Comparison of ENCODE assay signal across 8 cellular contexts in the genomic region with DNA sequence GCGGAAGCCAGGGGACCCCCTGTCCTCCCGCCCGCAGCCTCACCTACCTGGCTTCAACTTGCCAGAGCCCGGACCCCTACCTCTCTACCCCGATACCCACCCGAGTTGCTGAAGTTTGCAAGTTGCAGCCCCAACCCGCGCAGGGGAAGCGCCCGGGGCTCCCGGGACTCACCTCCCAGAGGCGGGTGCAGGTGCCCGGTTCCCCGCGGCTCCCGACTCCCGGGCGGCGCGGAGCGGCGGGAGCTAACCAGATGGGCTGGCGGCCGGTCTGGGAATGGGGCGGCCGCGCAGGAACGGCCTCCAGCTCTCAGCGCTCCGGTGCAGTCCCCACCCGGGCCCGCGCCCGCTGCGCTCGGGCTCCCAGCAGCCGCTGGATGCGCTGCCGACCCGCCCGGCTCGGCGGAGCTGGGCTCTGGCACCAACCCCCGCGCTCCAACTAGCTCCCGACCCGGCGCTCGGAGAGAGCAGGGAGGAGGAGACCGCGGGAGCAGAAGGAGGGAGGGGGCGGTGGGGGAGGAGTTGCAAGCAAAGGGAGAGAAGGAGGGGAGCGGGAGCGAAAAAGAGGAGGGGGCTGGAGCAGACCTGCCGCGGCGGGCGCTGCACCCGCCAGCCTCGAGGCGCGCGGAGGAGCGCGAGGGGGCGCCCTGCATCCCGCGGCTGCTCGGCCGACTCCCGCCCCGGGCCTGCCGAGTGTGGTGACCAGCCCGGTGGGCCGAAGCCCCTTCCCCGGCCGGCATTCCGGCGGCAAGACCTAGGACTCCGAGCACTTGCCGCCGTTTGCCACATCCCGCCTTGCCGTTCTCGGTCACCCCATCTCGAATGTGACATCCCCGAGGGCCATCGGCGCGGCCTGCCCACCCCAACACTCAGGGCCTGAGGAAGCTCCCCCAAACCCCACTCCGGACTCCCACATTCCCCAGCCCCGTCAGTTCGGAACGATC. TPM values are rescaled to one million over a fixed set of nuclear protein-coding genes. Genes with fewer than 3 reads are reported as not detected.
DNase-seq lines count a peak whose midpoint lies in the region; ATAC-seq and TF ChIP-seq lines count a peak whose summit lies in the region.

A gene with protein sequence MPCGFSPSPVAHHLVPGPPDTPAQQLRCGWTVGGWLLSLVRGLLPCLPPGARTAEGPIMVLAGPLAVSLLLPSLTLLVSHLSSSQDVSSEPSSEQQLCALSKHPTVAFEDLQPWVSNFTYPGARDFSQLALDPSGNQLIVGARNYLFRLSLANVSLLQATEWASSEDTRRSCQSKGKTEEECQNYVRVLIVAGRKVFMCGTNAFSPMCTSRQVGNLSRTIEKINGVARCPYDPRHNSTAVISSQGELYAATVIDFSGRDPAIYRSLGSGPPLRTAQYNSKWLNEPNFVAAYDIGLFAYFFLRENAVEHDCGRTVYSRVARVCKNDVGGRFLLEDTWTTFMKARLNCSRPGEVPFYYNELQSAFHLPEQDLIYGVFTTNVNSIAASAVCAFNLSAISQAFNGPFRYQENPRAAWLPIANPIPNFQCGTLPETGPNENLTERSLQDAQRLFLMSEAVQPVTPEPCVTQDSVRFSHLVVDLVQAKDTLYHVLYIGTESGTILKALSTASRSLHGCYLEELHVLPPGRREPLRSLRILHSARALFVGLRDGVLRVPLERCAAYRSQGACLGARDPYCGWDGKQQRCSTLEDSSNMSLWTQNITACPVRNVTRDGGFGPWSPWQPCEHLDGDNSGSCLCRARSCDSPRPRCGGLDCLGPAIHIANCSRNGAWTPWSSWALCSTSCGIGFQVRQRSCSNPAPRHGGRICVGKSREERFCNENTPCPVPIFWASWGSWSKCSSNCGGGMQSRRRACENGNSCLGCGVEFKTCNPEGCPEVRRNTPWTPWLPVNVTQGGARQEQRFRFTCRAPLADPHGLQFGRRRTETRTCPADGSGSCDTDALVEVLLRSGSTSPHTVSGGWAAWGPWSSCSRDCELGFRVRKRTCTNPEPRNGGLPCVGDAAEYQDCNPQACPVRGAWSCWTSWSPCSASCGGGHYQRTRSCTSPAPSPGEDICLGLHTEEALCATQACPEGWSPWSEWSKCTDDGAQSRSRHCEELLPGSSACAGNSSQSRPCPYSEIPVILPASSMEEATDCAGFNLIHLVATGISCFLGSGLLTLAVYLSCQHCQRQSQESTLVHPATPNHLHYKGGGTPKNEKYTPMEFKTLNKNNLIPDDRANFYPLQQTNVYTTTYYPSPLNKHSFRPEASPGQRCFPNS (minus strand): TSS at position 472 of the 941 bp plus-strand sequence. CDS start 66,500 bp downstream, outside the sequence.

- ATAC-seq in GM21423 (IDR thresholded peaks at IDR 0.05; ENCODE audit: unreplicated experiment) (no peak), GM18520 (IDR thresholded peaks at IDR 0.05; ENCODE audit: unreplicated experiment) (no peak)

- H3F3A ChIP-seq in neural cell (ENCODE audit: insufficient read depth, low read length, poor library complexity, severe bottlenecking) = no peaks in the 10 kb centered on the region

- DNase-seq in Daoy (ENCODE audit: low read depth) = peak; percentile 47
- no peak for DNase-seq in Karpas-422
- DNase-seq in activated CD8-positive, alpha-beta memory T cell treated with anti-CD3 and anti-CD28 coated beads, Interleukin-2, amount 50 U/mL, for 48 hours = peak; percentile 63
- no peak for DNase-seq in fibroblast of the aortic adventitia (ENCODE audit: low read depth)
- no peak for DNase-seq in GDM1 (lab: John Stamatoyannopoulos, UW)

- TF ChIP-seq CTCF in fibroblast of the aortic adventitia (IDR thresholded peaks at IDR 0.05; ENCODE audit: insufficient read depth, low read length) (peak; percentile 3), neural cell (IDR thresholded peaks at IDR 0.05; ENCODE audit: poor library complexity, severe bottlenecking) (peak; percentile 78)

- peak within 1 kb of the TSS; percentile 86 for H2AFZ ChIP-seq in Karpas-422 (ENCODE audit: low read length)
- peak within 1 kb of the TSS; percentile 74 for H2AFZ ChIP-seq in neural cell (ENCODE audit: low read depth, low read length)

- H3K79me2 ChIP-seq in Karpas-422 (ENCODE audit: low read length) (no peaks in the 10 kb centered on the region), neural cell (replicated peaks; ENCODE audit: insufficient read depth, low read length) (no peaks in the 10 kb centered on the region)

- H3K27me3 ChIP-seq in Karpas-422 (ENCODE audit: low read length) (no peaks in the 10 kb centered on the region), neural cell (ENCODE audit: insufficient read depth, low read depth, low read length) (peaks cover 17% of the 10 kb centered on the region)

- H3K4me2 ChIP-seq in Karpas-422 (ENCODE audit: low read depth, low read length, poor library complexity, severe bottlenecking) (peak within 1 kb of the TSS; percentile 65), neural cell (ENCODE audit: low read length) (peak within 1 kb of the TSS; percentile 72)

- H3K27ac ChIP-seq in Karpas-422 (ENCODE audit: low read length) (no peak within 1 kb of the TSS), neural cell (ENCODE audit: low read length) (no peak within 1 kb of the TSS)

- peak; percentile 57 for TF ChIP-seq RAD21 in neural cell (conservative IDR thresholded peaks at IDR 0.05)

- H3K4me3 ChIP-seq in Karpas-422 (ENCODE audit: low read length) (peak within 1 kb of the TSS; percentile 64), fibroblast of the aortic adventitia (ENCODE audit: low read depth, low read length) (peak within 1 kb of the TSS; percentile 48), neural cell (ENCODE audit: low read length) (peak within 1 kb of the TSS; percentile 93)

- TF ChIP-seq EP300 in neural cell (conservative IDR thresholded peaks at IDR 0.05; ENCODE audit: poor library complexity, severe bottlenecking) = peak; percentile 17

- H3K36me3 ChIP-seq in Karpas-422 (ENCODE audit: insufficient read depth, low read length) (no peaks in the 10 kb centered on the region), neural cell (ENCODE audit: insufficient read depth, low read length) (no peaks in the 10 kb centered on the region)

- H3K4me1 ChIP-seq in Karpas-422 (ENCODE audit: low read length) = peaks cover 10% of the 10 kb centered on the region

- H4K20me1 ChIP-seq in Karpas-422 (ENCODE audit: insufficient read depth, low read depth, low read length) (no peaks in the 10 kb centered on the region), neural cell (ENCODE audit: insufficient read depth) (no peaks in the 10 kb centered on the region)

- H3K9me3 ChIP-seq in Karpas-422 (ENCODE audit: low read length) (no peaks in the 10 kb centered on the region), neural cell (ENCODE audit: low read length) (no peaks in the 10 kb centered on the region)

- H3K9me2 ChIP-seq in Karpas-422 (replicated peaks; ENCODE audit: insufficient read depth, low read length) (no peaks in the 10 kb centered on the region), neural cell (ENCODE audit: insufficient read depth, low read length) (no peaks in the 10 kb centered on the region)

- H3K9ac ChIP-seq in Karpas-422 (ENCODE audit: low read length) = peak within 1 kb of the TSS; percentile 32; the same call in 1 of the 2 replicates
- H3K9ac ChIP-seq in neural cell (ENCODE audit: low read length) = peak within 1 kb of the TSS; percentile 69

TF ChIP-seq in neural cell, 6 proteins besides CTCF, POLR2A, EP300 and RAD21:
- TF ChIP-seq SMC3 (conservative IDR thresholded peaks at IDR 0.05; ENCODE audit: poor library complexity) (peak; percentile 68), TAF1 (IDR thresholded peaks at IDR 0.05; ENCODE audit: low read depth) (peak; percentile 24), EZH2 (IDR thresholded peaks at IDR 0.05; ENCODE audit: borderline replicate concordance, insufficient read depth, low read length, poor library complexity, severe bottlenecking) (no peak), POLR2AphosphoS5 (IDR thresholded peaks at IDR 0.05) (peak; percentile 23), REST (IDR thresholded peaks at IDR 0.05; ENCODE audit: borderline replicate concordance) (no peak), MXI1 (conservative IDR thresholded peaks at IDR 0.05; ENCODE audit: poor library complexity, severe bottlenecking) (peak; percentile 19)

RNA-seq across cellular contexts. Expression of the gene that starts here (rescaled TPM):
- not detected in 2 replicates for total RNA-seq in Daoy (2014; rRNA removed; shearing (Covaris generic))
- total RNA-seq in Karpas-422 (2014; rRNA removed; shearing (Covaris generic); ENCODE audit: low replicate concordance) = not detected in 2 replicates
- total RNA-seq in fibroblast of the aortic adventitia (ENCODE audit: low replicate concordance) = 0.18 and 0.41 TPM in 2 replicates
- 3.8 and 7.0 TPM in 2 replicates for polyA plus RNA-seq in neural cell
- 3.1 and 4.1 TPM in 2 replicates for polyA minus RNA-seq in neural cell

Comparison
In these comparisons a context has a peak if more than half of its experiments do, and no peak if none do; other contexts are left out.
1. Peak in DNase-seq in Daoy; RNA of the gene not detected or under 1 TPM.